Comparison of ENCODE assay signal across 13 cellular contexts in genomic region chr16:47888142-47888541, GRCh38.
DNase-seq lines count a peak whose midpoint lies in the region; ATAC-seq and TF ChIP-seq lines count a peak whose summit lies in the region.
"Had no signal": no experiment of that assay in that cellular context is flagged by ENCODE, and none has a peak within 500 bp of the region (broad histone marks: within the 10 kb centered on the region; RNA-seq: fewer than 3 reads in every experiment).

No MANE protein-coding gene starts in this region.

- H3K9me2 ChIP-seq in OCI-LY7 (ENCODE audit: insufficient read depth, low read length) = no peaks in the 10 kb centered on the region

- no peak overlapping the region for H3K27ac Mint-ChIP-seq in MCF 10A (ENCODE audit: low read depth, unreplicated experiment)
- H3K27ac Mint-ChIP-seq in naive thymus-derived CD4-positive, alpha-beta T cell = no peak overlapping the region
- H3K27ac Mint-ChIP-seq: stimulated activated naive CD8-positive, alpha-beta T cell treated with anti-CD3 and anti-CD28 coated beads, Interleukin-15, Interleukin-2, amounts not matched to agents 100 ng/mL and 50 ng/mL, for 24 hours; T-helper 2 cell treated with Interferon-gamma antibody and Interleukin-4, amounts not matched to agents 5 μg/mL and 100 μg/mL, for 36 hours had no signal

- H3K9me3 ChIP-seq in breast epithelium = no peaks in the 10 kb centered on the region
- H3K9me3 ChIP-seq in naive thymus-derived CD4-positive, alpha-beta T cell (ENCODE audit: control insufficient read depth in 2 of 3, low read length in 3 of 3) = no peaks in the 10 kb centered on the region
- no peaks in the 10 kb centered on the region for H3K9me3 ChIP-seq in OCI-LY7 (ENCODE audit: low read length)

- H3K4me2 ChIP-seq in OCI-LY7 (ENCODE audit: low read length) = no peak overlapping the region

- no peak overlapping the region for H3K27ac ChIP-seq in breast epithelium
- H3K27ac ChIP-seq in naive thymus-derived CD4-positive, alpha-beta T cell (ENCODE audit: low read depth, low read length) = no peak overlapping the region
- H3K27ac ChIP-seq in OCI-LY7 (ENCODE audit: low read depth, low read length, poor library complexity, severe bottlenecking) = no peak overlapping the region

- no peaks in the 10 kb centered on the region for H3K27me3 ChIP-seq in breast epithelium
- H3K27me3 ChIP-seq in naive thymus-derived CD4-positive, alpha-beta T cell (ENCODE audit: control insufficient read depth in 2 of 2, insufficient read depth in 2 of 2, low read length in 2 of 2) = no peaks in the 10 kb centered on the region

- no peaks in the 10 kb centered on the region for H3K27me3 Mint-ChIP-seq in MCF 10A (ENCODE audit: insufficient read depth, unreplicated experiment)
- peaks cover 7 to 33% (median 21%) of the 10 kb centered on the region in 5 donors for H3K27me3 Mint-ChIP-seq in naive thymus-derived CD4-positive, alpha-beta T cell

- BruUV-seq in MCF 10A (replicated peaks; lab: Mats Ljungman, UMichigan) (no TSS peak), OCI-LY7 (replicated peaks; lab: Mats Ljungman, UMichigan) (no TSS peak)

- H3K36me3 Mint-ChIP-seq in MCF 10A (ENCODE audit: insufficient read depth, unreplicated experiment) = no peaks in the 10 kb centered on the region
- H3K36me3 Mint-ChIP-seq in naive thymus-derived CD4-positive, alpha-beta T cell = peaks cover 0 to 5% (median 0%) of the 10 kb centered on the region in 5 donors

- POLR2A ChIA-PET in MCF 10A (lab: Yijun Ruan, JAX) (no interaction called here), OCI-LY7 (lab: Charles Lee) (no interaction called here)
- POLR2A ChIA-PET in naive thymus-derived CD4-positive, alpha-beta T cell (lab: Charles Lee) = no interaction called here

- no peak for TF ChIP-seq CTCF in MCF 10A (IDR thresholded peaks at IDR 0.05; ENCODE audit: unreplicated experiment)
- TF ChIP-seq CTCF in breast epithelium (IDR thresholded peaks at IDR 0.05) = no peak
- no peak for TF ChIP-seq CTCF in OCI-LY7 (conservative IDR thresholded peaks at IDR 0.05; ENCODE audit: low read length)

- ATAC-seq in naive thymus-derived CD4-positive, alpha-beta T cell = no peak

- H3K4me1 Mint-ChIP-seq in MCF 10A (ENCODE audit: insufficient read depth, unreplicated experiment) = peaks cover 10% of the 10 kb centered on the region
- no peaks in the 10 kb centered on the region for H3K4me1 Mint-ChIP-seq in naive thymus-derived CD4-positive, alpha-beta T cell

- intact Hi-C loops in MCF 10A (cut with micrococcal nuclease) (no loop called here), breast epithelium (cut with DNase I; ENCODE audit: low total_unique reads) (no loop called here), OCI-LY7 (cut with micrococcal nuclease; ENCODE audit: unreplicated experiment) (no loop called here)
- intact Hi-C loops in naive thymus-derived CD4-positive, alpha-beta T cell (cut with micrococcal nuclease) = no loop called here

- H3K79me2 ChIP-seq in OCI-LY7 (ENCODE audit: insufficient read depth, low read depth, low read length) = no peaks in the 10 kb centered on the region

- no peak overlapping the region for H3K4me3 Mint-ChIP-seq in MCF 10A (ENCODE audit: unreplicated experiment)
- H3K4me3 Mint-ChIP-seq in naive thymus-derived CD4-positive, alpha-beta T cell = no peak overlapping the region
- H3K4me3 Mint-ChIP-seq: stimulated activated naive CD8-positive, alpha-beta T cell treated with anti-CD3 and anti-CD28 coated beads, Interleukin-15, Interleukin-2, amounts not matched to agents 100 ng/mL and 50 ng/mL, for 24 hours; T-helper 2 cell treated with Interferon-gamma antibody and Interleukin-4, amounts not matched to agents 5 μg/mL and 100 μg/mL, for 36 hours had no signal

- TF ChIP-seq POLR2A in breast epithelium (IDR thresholded peaks at IDR 0.05) = no peak

- no peak overlapping the region for H2AFZ ChIP-seq in OCI-LY7 (ENCODE audit: low read length)

- H3K4me3 ChIP-seq in breast epithelium = no peak overlapping the region
- no peak overlapping the region for H3K4me3 ChIP-seq in naive thymus-derived CD4-positive, alpha-beta T cell (ENCODE audit: low read length)
- no peak overlapping the region for H3K4me3 ChIP-seq in OCI-LY7 (ENCODE audit: low read depth, low read length, poor library complexity, severe bottlenecking)

- H3K4me1 ChIP-seq in breast epithelium (no peaks in the 10 kb centered on the region), OCI-LY7 (ENCODE audit: insufficient read depth, low read length, poor library complexity, severe bottlenecking) (no peaks in the 10 kb centered on the region)
- no peaks in the 10 kb centered on the region for H3K4me1 ChIP-seq in naive thymus-derived CD4-positive, alpha-beta T cell (ENCODE audit: control insufficient read depth in 2 of 2, insufficient read depth in 2 of 2, low read length in 2 of 2)

- DNase-seq in MCF 10A (ENCODE audit: unreplicated experiment) = peak; percentile 34
- no peak for DNase-seq in breast epithelium (ENCODE audit: low spot score in 2 of 2)
- peak; percentile 50 for DNase-seq in amniotic epithelial cell (ENCODE audit: low read depth)
- DNase-seq in iPS-NIHi11 (ENCODE audit: low spot score) = peak; percentile 29
- no peak for DNase-seq in NCI-H146 (lab: John Stamatoyannopoulos, UW)
- DNase-seq in naive thymus-derived CD4-positive, alpha-beta T cell = no peak
- no peak for DNase-seq in stimulated activated CD4-positive, alpha-beta T cell treated with anti-CD3 and anti-CD28 coated beads, Interleukin-2, amount 100 ng/mL, for 24 hours
- DNase-seq in OCI-LY7 (ENCODE audit: low spot score) = no peak
- DNase-seq: activated CD8-positive, alpha-beta memory T cell treated with anti-CD3 and anti-CD28 coated beads, Interleukin-2, amount 50 U/mL, for 48 hours; central memory CD4-positive, alpha-beta T cell; NK-92 treated with Interleukin-12 subunit alpha and Interleukin-12 subunit beta, amount 100 ng/mL, for 24 hours had no signal

- H4K20me1 ChIP-seq in OCI-LY7 (ENCODE audit: insufficient read depth, low read length) = no peaks in the 10 kb centered on the region; the same call in 1 of the 2 replicates

- H3K9me3 Mint-ChIP-seq in MCF 10A (ENCODE audit: unreplicated experiment) = no peaks in the 10 kb centered on the region
- peaks cover 0 to 15% (median 7%) of the 10 kb centered on the region in 11 donors for H3K9me3 Mint-ChIP-seq in naive thymus-derived CD4-positive, alpha-beta T cell
- H3K9me3 Mint-ChIP-seq: stimulated activated naive CD8-positive, alpha-beta T cell treated with anti-CD3 and anti-CD28 coated beads, Interleukin-15, Interleukin-2, amounts not matched to agents 100 ng/mL and 50 ng/mL, for 24 hours; T-helper 2 cell treated with Interferon-gamma antibody and Interleukin-4, amounts not matched to agents 5 μg/mL and 100 μg/mL, for 36 hours had no signal

- CTCF ChIA-PET in MCF 10A (lab: Yijun Ruan, JAX) = interaction anchor here (0.6 kb wide), 1 partner anchor 698 kb away, joined by 3 read pairs; no protein-coding TSS in a partner anchor
- CTCF ChIA-PET in naive thymus-derived CD4-positive, alpha-beta T cell (lab: Charles Lee) = no interaction called here
- CTCF ChIA-PET in OCI-LY7 (lab: Charles Lee; ENCODE audit: unreplicated experiment) = no interaction called here

- H3K36me3 ChIP-seq in breast epithelium = no peaks in the 10 kb centered on the region
- no peaks in the 10 kb centered on the region for H3K36me3 ChIP-seq in naive thymus-derived CD4-positive, alpha-beta T cell (ENCODE audit: control insufficient read depth in 2 of 3, insufficient read depth in 3 of 3, low read length in 3 of 3)
- no peaks in the 10 kb centered on the region for H3K36me3 ChIP-seq in OCI-LY7 (ENCODE audit: insufficient read depth, low read length)

Comparison
In these comparisons a context has a peak if more than half of its experiments do, and no peak if none do; other contexts are left out.
1. DNase-seq: peak in MCF 10A (single experiment), amniotic epithelial cell (single experiment) and iPS-NIHi11 (single experiment); none in breast epithelium (0 of 2), NCI-H146 (single experiment), naive thymus-derived CD4-positive, alpha-beta T cell (0 of 9), stimulated activated CD4-positive, alpha-beta T cell treated with anti-CD3 and anti-CD28 coated beads, Interleukin-2, amount 100 ng/mL, for 24 hours (0 of 2) and OCI-LY7 (single experiment).